Comparison of ENCODE assay signal across 25 cellular contexts in genomic region chr12:125188912-125189881, GRCh38. TPM values are rescaled to one million over a fixed set of nuclear protein-coding genes. Genes with fewer than 3 reads are reported as not detected.
DNase-seq lines count a peak whose midpoint lies in the region; TF ChIP-seq lines count a peak whose summit lies in the region.
"Had no signal": no experiment of that assay in that cellular context is flagged by ENCODE, and none has a peak within 500 bp of the region (broad histone marks: within the 10 kb centered on the region; RNA-seq: fewer than 3 reads in every experiment).

No MANE protein-coding gene starts in this region.

- H3K4me2 ChIP-seq in mesendoderm (ENCODE audit: low read length): no peak overlapping the region

- H2BK15ac ChIP-seq in mesendoderm (replicated peaks; ENCODE audit: low read depth): no peak overlapping the region

- H3K9me3 Mint-ChIP-seq in type B pancreatic cell: no peaks in the 10 kb centered on the region
- H3K9me3 Mint-ChIP-seq: activated CD4-positive, alpha-beta memory T cell treated with anti-CD3 and anti-CD28 coated beads for 36 hours; activated naive CD8-positive, alpha-beta T cell treated with anti-CD3 and anti-CD28 coated beads, Interleukin-2, amount 10 ng/mL, durations not matched to agents 7 days and 5 days; CD4-positive, alpha-beta T cell; mesothelial cell of epicardium had no signal

- no peak overlapping the region for H2BK5ac ChIP-seq in mesendoderm (ENCODE audit: low read length)

- no peak overlapping the region for H3K27ac Mint-ChIP-seq in type B pancreatic cell
- H3K27ac Mint-ChIP-seq: activated CD4-positive, alpha-beta memory T cell treated with anti-CD3 and anti-CD28 coated beads for 36 hours; activated naive CD8-positive, alpha-beta T cell treated with anti-CD3 and anti-CD28 coated beads, Interleukin-2, amount 10 ng/mL, durations not matched to agents 7 days and 5 days; CD4-positive, alpha-beta T cell; mesothelial cell of epicardium; naive thymus-derived CD4-positive, alpha-beta T cell had no signal

- peaks cover 8% of the 10 kb centered on the region for H3K4me1 Mint-ChIP-seq in type B pancreatic cell (ENCODE audit: unreplicated experiment)

- peak; percentile 59 for DNase-seq in NCI-H82 (lab: John Stamatoyannopoulos, UW)
- DNase-seq in NCI-H82 treated with DMSO at 0.1 percent for 48 hours (lab: John Stamatoyannopoulos, UW; ENCODE audit: unreplicated experiment): no peak
- DNase-seq in mesendoderm: no peak
- DNase-seq in type B pancreatic cell (ENCODE audit: extremely low spot score, unreplicated experiment): no peak
- DNase-seq in NCI-H187 (lab: John Stamatoyannopoulos, UW): no peak
- no peak for DNase-seq in RWPE1 (ENCODE audit: low spot score)
- no peak for DNase-seq in SJCRH30
- DNase-seq: activated CD4-positive, alpha-beta memory T cell treated with anti-CD3 and anti-CD28 coated beads for 36 hours; activated CD8-positive, alpha-beta memory T cell treated with anti-CD3 and anti-CD28 coated beads, Interleukin-2, amount 50 U/mL, for 48 hours; activated naive CD8-positive, alpha-beta T cell treated with anti-CD3 and anti-CD28 coated beads, Interleukin-2, amount 10 ng/mL, durations not matched to agents 7 days and 5 days; CD4-positive, alpha-beta T cell; cerebellar nuclear complex; heart right ventricle; left ventricle myocardium superior; naive thymus-derived CD4-positive, alpha-beta T cell; NCI-H1105; NCI-H2081; SHP77; stimulated activated CD8-positive, alpha-beta memory T cell treated with anti-CD3 and anti-CD28 coated beads, Interleukin-4, amount 100 ng/mL, for 48 hours; trophoblast cell had no signal

- peak overlapping the region; percentile 39 for H3K56ac ChIP-seq in mesendoderm (ENCODE audit: low read length)

- peaks cover 24% of the 10 kb centered on the region for H3K27me3 ChIP-seq in ectodermal cell (ENCODE audit: control insufficient read depth, insufficient read depth, low read length, poor library complexity, severe bottlenecking)
- H3K27me3 ChIP-seq in mesendoderm (ENCODE audit: insufficient read depth, low read length, poor library complexity): peaks cover 12% of the 10 kb centered on the region
- H3K27me3 ChIP-seq in SJCRH30: peaks cover 9% of the 10 kb centered on the region; the same call in 1 of the 2 replicates

- WGBS in ectodermal cell, 2 experiments: 8 to 9% methylated on average over 17 to 19 of the region's 19 CpGs
- WGBS in mesendoderm (ENCODE audit: extremely low coverage, insufficient coverage, low lambda C conversion rate): no CpG with 5 or more reads among the region's 19 CpGs

- peaks cover 83% of the 10 kb centered on the region for H3K27me3 Mint-ChIP-seq in type B pancreatic cell

- H3K4me3 ChIP-seq in ectodermal cell (ENCODE audit: insufficient read depth, low read depth, low read length): peak overlapping the region; percentile 12
- H3K4me3 ChIP-seq in mesendoderm (ENCODE audit: low read length): no peak overlapping the region
- no peak overlapping the region for H3K4me3 ChIP-seq in SJCRH30
- H3K4me3 ChIP-seq: heart right ventricle had no signal

- H2BK120ac ChIP-seq in mesendoderm (ENCODE audit: low read depth, low read length): no peak overlapping the region

- CTCF ChIA-PET in RWPE1 (lab: Yijun Ruan, JAX): interaction anchor here (0.6 kb wide), 1 partner anchor 453 kb away, joined by 3 read pairs; no protein-coding TSS in a partner anchor

- H3K79me1 ChIP-seq in mesendoderm (ENCODE audit: low read length): no peaks in the 10 kb centered on the region

- peaks cover 40% of the 10 kb centered on the region for H3K4me1 ChIP-seq in ectodermal cell (ENCODE audit: control insufficient read depth, insufficient read depth, low read length)
- H3K4me1 ChIP-seq in mesendoderm (ENCODE audit: control insufficient read depth, low read depth, low read length): peaks cover 9% of the 10 kb centered on the region
- H3K4me1 ChIP-seq in SJCRH30: no peaks in the 10 kb centered on the region; the same call in 1 of the 2 replicates

- no peak overlapping the region for H4K8ac ChIP-seq in mesendoderm (ENCODE audit: low read depth, low read length)

- no peak overlapping the region for H3K27ac ChIP-seq in ectodermal cell (ENCODE audit: insufficient read depth, low read depth, low read length, poor library complexity, severe bottlenecking)
- no peak overlapping the region for H3K27ac ChIP-seq in mesendoderm (ENCODE audit: low read depth, low read length)
- H3K27ac ChIP-seq in RWPE1: no peak overlapping the region
- H3K27ac ChIP-seq in SJCRH30: no peak overlapping the region
- H3K27ac ChIP-seq: 22Rv1, epithelial cell of prostate, heart right ventricle, HL-60 had no signal

- H3K18ac ChIP-seq in mesendoderm (ENCODE audit: low read length): no peak overlapping the region

- TF ChIP-seq CTCF in type B pancreatic cell (conservative IDR thresholded peaks at IDR 0.05): no peak
- TF ChIP-seq CTCF in RWPE1 (conservative IDR thresholded peaks at IDR 0.05; ENCODE audit: low read depth): no peak

- no peaks in the 10 kb centered on the region for H3K36me3 ChIP-seq in ectodermal cell (ENCODE audit: control insufficient read depth, insufficient read depth, low read length)
- H3K36me3 ChIP-seq in mesendoderm (ENCODE audit: control insufficient read depth, insufficient read depth, low read length): no peaks in the 10 kb centered on the region
- H3K36me3 ChIP-seq in SJCRH30: no peaks in the 10 kb centered on the region
- H3K36me3 ChIP-seq: heart right ventricle had no signal

- H3K9me3 ChIP-seq in ectodermal cell (ENCODE audit: control insufficient read depth, low read length) (no peaks in the 10 kb centered on the region), SJCRH30 (replicated peaks) (no peaks in the 10 kb centered on the region)
- H3K9me3 ChIP-seq: heart right ventricle had no signal

- no peak overlapping the region for H3K4ac ChIP-seq in mesendoderm (ENCODE audit: low read depth, low read length)

- peak overlapping the region; percentile 60 for H3K23ac ChIP-seq in mesendoderm (ENCODE audit: low read length)

- no peaks in the 10 kb centered on the region for H3K36me3 Mint-ChIP-seq in type B pancreatic cell
- H3K36me3 Mint-ChIP-seq: activated CD4-positive, alpha-beta memory T cell treated with anti-CD3 and anti-CD28 coated beads for 36 hours; activated naive CD8-positive, alpha-beta T cell treated with anti-CD3 and anti-CD28 coated beads, Interleukin-2, amount 10 ng/mL, durations not matched to agents 7 days and 5 days; mesothelial cell of epicardium had no signal

- POLR2A ChIA-PET in RWPE1 (lab: Yijun Ruan, JAX; ENCODE audit: low non-redundant PET): interaction anchor here (0.7 kb wide), 1 partner anchor 205 kb away, joined by 4 read pairs; no protein-coding TSS in a partner anchor

- H3K79me2 ChIP-seq in mesendoderm (ENCODE audit: control insufficient read depth, insufficient read depth, low read length): peaks cover 1% of the 10 kb centered on the region

- H3K9ac ChIP-seq in mesendoderm (ENCODE audit: low read length): peak overlapping the region; percentile 10

- no peak overlapping the region for H2AK5ac ChIP-seq in mesendoderm (ENCODE audit: low read length)

- H4K5ac ChIP-seq in mesendoderm (ENCODE audit: low read length): no peak overlapping the region

- peak overlapping the region; percentile 87 for H3K4me3 Mint-ChIP-seq in type B pancreatic cell
- H3K4me3 Mint-ChIP-seq: activated CD4-positive, alpha-beta memory T cell treated with anti-CD3 and anti-CD28 coated beads for 36 hours; activated naive CD8-positive, alpha-beta T cell treated with anti-CD3 and anti-CD28 coated beads, Interleukin-2, amount 10 ng/mL, durations not matched to agents 7 days and 5 days; CD4-positive, alpha-beta T cell; mesothelial cell of epicardium had no signal

RNA-seq across cellular contexts. Expression of gene TMEM132B, which starts 3.0 kb away (rescaled TPM):
- 33.4 TPM for polyA plus RNA-seq in ectodermal cell (2013, experiment 1 of 4)
- polyA plus RNA-seq in ectodermal cell (2013, experiment 2 of 4): 38.8 TPM
- 22.8 TPM for polyA plus RNA-seq in ectodermal cell (2013, experiment 3 of 4)
- polyA plus RNA-seq in ectodermal cell (2013, experiment 4 of 4): 27.1 TPM
- polyA plus RNA-seq in mesendoderm (2013, experiment 1 of 2): 7.3 TPM
- 8.5 TPM for polyA plus RNA-seq in mesendoderm (2013, experiment 2 of 2)
- 14.1 and 25.4 TPM in 2 replicates for total RNA-seq in type B pancreatic cell (ENCODE audit: low replicate concordance)
- total RNA-seq in SJCRH30 (2014; rRNA removed; shearing (Covaris generic)): 0.03 and 0.08 TPM in 2 replicates
- total RNA-seq: activated CD4-positive, alpha-beta memory T cell treated with anti-CD3 and anti-CD28 coated beads for 36 hours; activated naive CD8-positive, alpha-beta T cell treated with anti-CD3 and anti-CD28 coated beads, Interleukin-2, amount 10 ng/mL, durations not matched to agents 7 days and 5 days; CD4-positive, alpha-beta T cell; naive thymus-derived CD4-positive, alpha-beta T cell had no signal
- polyA plus RNA-seq: naive thymus-derived CD4-positive, alpha-beta T cell had no signal

Comparison
In these comparisons a context has a peak if more than half of its experiments do, and no peak if none do; other contexts are left out.
1. RNA of gene TMEM132B, which starts 3.0 kb away (total RNA-seq): 14.1 to 25.4 TPM in type B pancreatic cell; 0.03 to 0.08 TPM in SJCRH30; every median in the first group is over 10 times any median in the second.